Comparison of ENCODE assay signal across 13 cellular contexts in the genomic region with DNA sequence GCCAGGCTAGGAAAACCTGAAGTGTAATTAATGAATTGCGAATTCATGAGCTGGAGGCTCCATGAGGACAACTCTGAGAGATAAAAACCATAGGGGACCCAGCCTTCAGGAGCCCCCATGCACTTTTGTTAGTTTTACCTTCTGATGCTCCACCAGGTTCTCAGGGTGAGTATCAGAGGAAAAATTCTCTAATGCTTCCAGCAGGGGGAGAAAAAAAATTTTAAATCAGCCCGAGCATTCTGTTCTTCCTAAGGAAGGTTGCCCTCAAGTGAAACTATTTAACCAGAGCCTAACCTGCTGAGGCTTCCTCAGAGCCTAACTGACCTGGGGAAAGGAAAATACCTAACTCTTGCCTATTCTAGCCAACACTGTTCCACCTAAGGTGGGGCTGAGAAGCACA.
DNase-seq lines count a peak whose midpoint lies in the region; ATAC-seq, FAIRE-seq and TF ChIP-seq lines count a peak whose summit lies in the region.
"Had no signal": no experiment of that assay in that cellular context is flagged by ENCODE, and none has a peak within 500 bp of the region (broad histone marks: within the 10 kb centered on the region; RNA-seq: fewer than 3 reads in every experiment).

No MANE protein-coding gene starts in this region.

- H3K4me3 Mint-ChIP-seq in CD14-positive monocyte (no peak overlapping the region), brain (no peak overlapping the region)
- no peak overlapping the region for H3K4me3 Mint-ChIP-seq in activated CD4-positive, alpha-beta T cell treated with anti-CD3 and anti-CD28 coated beads for 36 hours
- H3K4me3 Mint-ChIP-seq: immature natural killer cell, nephron had no signal

- H2AFZ ChIP-seq in Loucy (ENCODE audit: low read length) (no peak overlapping the region), HepG2 (ENCODE audit: low read length) (no peak overlapping the region)

- H3K27me3 ChIP-seq in Loucy (ENCODE audit: insufficient read depth, low read length, poor library complexity, severe bottlenecking) (no peaks in the 10 kb centered on the region), HepG2 (ENCODE audit: control insufficient read depth in 1 of 2, insufficient read depth in 2 of 2, low read length in 2 of 2) (no peaks in the 10 kb centered on the region)
- H3K27me3 ChIP-seq: body of pancreas had no signal

- H3K9me3 ChIP-seq in Loucy (ENCODE audit: insufficient read depth, low read depth, low read length): no peaks in the 10 kb centered on the region
- no peaks in the 10 kb centered on the region for H3K9me3 ChIP-seq in HepG2 (ENCODE audit: low read length)
- H3K9me3 ChIP-seq: body of pancreas had no signal

- WGBS in HepG2 (ENCODE audit: low lambda C conversion rate): 0% methylated on average over 2 of the region's 2 CpGs

- H3K27me3 Mint-ChIP-seq in CD14-positive monocyte (ENCODE audit: low read depth in 3 of 3) (no peaks in the 10 kb centered on the region), brain (no peaks in the 10 kb centered on the region)
- no peaks in the 10 kb centered on the region for H3K27me3 Mint-ChIP-seq in activated CD4-positive, alpha-beta T cell treated with anti-CD3 and anti-CD28 coated beads for 36 hours

- CTCF ChIA-PET in HepG2 (lab: Yijun Ruan, JAX; ENCODE audit: low intra/inter-chr PET ratio, low total read pairs): no interaction called here
- CTCF ChIA-PET in activated CD4-positive, alpha-beta T cell treated with anti-CD3 and anti-CD28 coated beads for 36 hours (lab: Charles Lee): no interaction called here

- POLR2A ChIA-PET in HepG2 (lab: Yijun Ruan, JAX): no interaction called here
- POLR2A ChIA-PET in activated CD4-positive, alpha-beta T cell treated with anti-CD3 and anti-CD28 coated beads for 36 hours (lab: Charles Lee): no interaction called here

- H3K36me3 Mint-ChIP-seq in CD14-positive monocyte (no peaks in the 10 kb centered on the region), brain (no peaks in the 10 kb centered on the region)
- no peaks in the 10 kb centered on the region for H3K36me3 Mint-ChIP-seq in activated CD4-positive, alpha-beta T cell treated with anti-CD3 and anti-CD28 coated beads for 36 hours (ENCODE audit: low read depth)
- H3K36me3 Mint-ChIP-seq: immature natural killer cell had no signal

- H3K4me3 ChIP-seq in Loucy (ENCODE audit: low read length, poor library complexity, severe bottlenecking): no peak overlapping the region
- no peak overlapping the region for H3K4me3 ChIP-seq in HepG2 (replicated peaks in 1 of 3; ENCODE audit: insufficient read depth in 1 of 3, low read depth in 2 of 3, low read length in 3 of 3)
- H3K4me3 ChIP-seq: body of pancreas had no signal

- no peak for TF ChIP-seq RAD21 in HepG2 (CRISPR knock-in tag; IDR thresholded peaks at IDR 0.05)

- no peaks in the 10 kb centered on the region for H3K36me3 ChIP-seq in Loucy (ENCODE audit: insufficient read depth, low read length)
- no peaks in the 10 kb centered on the region for H3K36me3 ChIP-seq in HepG2 (replicated peaks in 1 of 2; ENCODE audit: control insufficient read depth in 1 of 2, insufficient read depth in 2 of 2, low read length in 2 of 2)

- ATAC-seq in HepG2: peak; percentile 44; the same call in 2 of the 3 replicates
- ATAC-seq in activated CD4-positive, alpha-beta T cell treated with anti-CD3 and anti-CD28 coated beads for 36 hours: no peak
- no peak for ATAC-seq in HG03565 (IDR thresholded peaks at IDR 0.05; ENCODE audit: unreplicated experiment)
- ATAC-seq: body of pancreas had no signal

- no peak overlapping the region for H3K27ac ChIP-seq in HepG2 (ENCODE audit: extremely low read length, insufficient read depth, low read length)
- H3K27ac ChIP-seq: body of pancreas had no signal

- TF ChIP-seq POLR2A in HepG2 (IDR thresholded peaks at IDR 0.05; ENCODE audit: insufficient read depth in 1 of 2, low read depth in 2 of 2, low read length in 2 of 2): no peak

- intact Hi-C loops in CD14-positive monocyte (cut with micrococcal nuclease): no loop called here
- intact Hi-C loops in HepG2 (cut with micrococcal nuclease; ENCODE audit: unreplicated experiment): loop anchor here (2.0 kb wide), 1 partner anchor 1082 kb away; no protein-coding TSS in a partner anchor
- intact Hi-C loops in activated CD4-positive, alpha-beta T cell treated with anti-CD3 and anti-CD28 coated beads for 36 hours (cut with DNase I, micrococcal nuclease): loop anchor here in 1 of 2 experiments (5.0 kb wide), 1 partner anchor 1080 kb away; no protein-coding TSS in a partner anchor

- H3K9me2 ChIP-seq in Loucy (replicated peaks; ENCODE audit: low read depth, low read length): no peaks in the 10 kb centered on the region

- no peak for DNase-seq in CD14-positive monocyte (ENCODE audit: low spot score)
- DNase-seq in HepG2 (ENCODE audit: low spot score): no peak
- no peak for DNase-seq in NCI-H345 treated with DMSO at 0.1 percent for 48 hours (lab: John Stamatoyannopoulos, UW; ENCODE audit: unreplicated experiment)
- DNase-seq in activated CD4-positive, alpha-beta T cell treated with anti-CD3 and anti-CD28 coated beads for 36 hours: no peak
- DNase-seq in stimulated activated naive CD4-positive, alpha-beta T cell (lab: John Stamatoyannopoulos, UW): no peak
- DNase-seq: body of pancreas, immature natural killer cell, IMR-90, SHP77 had no signal

- H3K9ac ChIP-seq in Loucy (ENCODE audit: low read depth, low read length, poor library complexity, severe bottlenecking) (no peak overlapping the region), HepG2 (ENCODE audit: insufficient read depth, low read depth, low read length) (no peak overlapping the region)

- no TSS peak for BruUV-seq in HepG2 (replicated peaks; lab: Mats Ljungman, UMichigan)

- H3K9me3 Mint-ChIP-seq in CD14-positive monocyte: peaks cover 0 to 3% (median 0%) of the 10 kb centered on the region in 7 donors
- H3K9me3 Mint-ChIP-seq in brain: no peaks in the 10 kb centered on the region
- H3K9me3 Mint-ChIP-seq in activated CD4-positive, alpha-beta T cell treated with anti-CD3 and anti-CD28 coated beads for 36 hours (ENCODE audit: low read depth): peaks cover 2% of the 10 kb centered on the region

- H3K4me2 ChIP-seq in Loucy (ENCODE audit: low read depth, low read length, poor library complexity, severe bottlenecking) (no peak overlapping the region), HepG2 (ENCODE audit: low read depth, low read length) (no peak overlapping the region)

- TF ChIP-seq CTCF in CD14-positive monocyte (IDR thresholded peaks at IDR 0.05) (peak; percentile 26), Loucy (conservative IDR thresholded peaks at IDR 0.05; ENCODE audit: low read length) (peak; percentile 45), brain (conservative IDR thresholded peaks at IDR 0.05) (peak; percentile 25 to 27), HepG2 (CRISPR knock-in tag; IDR thresholded peaks at IDR 0.05) (no peak)

- FAIRE-seq in HepG2 (lab: Jason Lieb, UNC): no peak

- H4K20me1 ChIP-seq in Loucy (ENCODE audit: insufficient read depth, low read length, poor library complexity, severe bottlenecking): no peaks in the 10 kb centered on the region
- no peaks in the 10 kb centered on the region for H4K20me1 ChIP-seq in HepG2 (ENCODE audit: insufficient read depth, low read length)

- H3K27ac Mint-ChIP-seq in CD14-positive monocyte: no peak overlapping the region
- H3K27ac Mint-ChIP-seq in brain: no peak overlapping the region
- H3K27ac Mint-ChIP-seq in activated CD4-positive, alpha-beta T cell treated with anti-CD3 and anti-CD28 coated beads for 36 hours: no peak overlapping the region
- H3K27ac Mint-ChIP-seq: immature natural killer cell, nephron had no signal

- in situ Hi-C loops in HepG2 (cut with HindIII; ENCODE audit: extremely low pct_ligation_motif_present, low pct_unique_long_range_greater_than_20kb): no loop called here

- peaks cover 12% of the 10 kb centered on the region; the same call in 1 of the 2 replicates for H3F3A ChIP-seq in Loucy (ENCODE audit: low read depth)

- H3K79me2 ChIP-seq in Loucy (ENCODE audit: insufficient read depth, low read length) (no peaks in the 10 kb centered on the region), HepG2 (ENCODE audit: insufficient read depth, low read length) (no peaks in the 10 kb centered on the region)

- H3K4me1 ChIP-seq in Loucy (ENCODE audit: insufficient read depth, low read length, poor library complexity, severe bottlenecking) (peaks cover 25% of the 10 kb centered on the region), HepG2 (ENCODE audit: insufficient read depth, low read length) (no peaks in the 10 kb centered on the region)
- H3K4me1 ChIP-seq: body of pancreas had no signal

- H3K4me1 Mint-ChIP-seq in CD14-positive monocyte (peaks cover 23% of the 10 kb centered on the region), brain (peaks cover 21% of the 10 kb centered on the region)
- peaks cover 28% of the 10 kb centered on the region for H3K4me1 Mint-ChIP-seq in activated CD4-positive, alpha-beta T cell treated with anti-CD3 and anti-CD28 coated beads for 36 hours

- TF ChIP-seq EP300 in HepG2 (IDR thresholded peaks at IDR 0.05; ENCODE audit: low read depth in 2 of 2, low read length in 2 of 2) (no peak), HepG2 (CRISPR knock-in tag; IDR thresholded peaks at IDR 0.05; ENCODE audit: borderline replicate concordance) (no peak)

TF ChIP-seq in HepG2, 621 proteins besides CTCF, POLR2A, EP300 and RAD21:
- TF ChIP-seq ZNF337 (CRISPR knock-in tag; IDR thresholded peaks at IDR 0.05; ENCODE audit: borderline replicate concordance, low read depth): no peak
- TF ChIP-seq SKI (IDR thresholded peaks at IDR 0.05; ENCODE audit: partially characterized antibody): no peak
- no peak for TF ChIP-seq FOXM1 (CRISPR knock-in tag; IDR thresholded peaks at IDR 0.05)
- TF ChIP-seq CCDC6 (CRISPR knock-in tag; IDR thresholded peaks at IDR 0.05): no peak
- no peak for TF ChIP-seq ZSCAN22 (CRISPR knock-in tag; IDR thresholded peaks at IDR 0.05)
- TF ChIP-seq ARID2 (CRISPR knock-in tag; IDR thresholded peaks at IDR 0.05; ENCODE audit: borderline replicate concordance): no peak
- TF ChIP-seq JARID2 (CRISPR knock-in tag; IDR thresholded peaks at IDR 0.05; ENCODE audit: insufficient replicate concordance): no peak
- no peak for TF ChIP-seq KDM6A (CRISPR knock-in tag; IDR thresholded peaks at IDR 0.05; ENCODE audit: low read depth)
- no peak for TF ChIP-seq SYNCRIP (IDR thresholded peaks at IDR 0.05; ENCODE audit: insufficient read depth, low read depth, low read length)
- TF ChIP-seq ZNF773 (CRISPR knock-in tag; IDR thresholded peaks at IDR 0.05; ENCODE audit: borderline replicate concordance): no peak
